Comparison of ENCODE assay signal across 1 cellular context in the genomic region with DNA sequence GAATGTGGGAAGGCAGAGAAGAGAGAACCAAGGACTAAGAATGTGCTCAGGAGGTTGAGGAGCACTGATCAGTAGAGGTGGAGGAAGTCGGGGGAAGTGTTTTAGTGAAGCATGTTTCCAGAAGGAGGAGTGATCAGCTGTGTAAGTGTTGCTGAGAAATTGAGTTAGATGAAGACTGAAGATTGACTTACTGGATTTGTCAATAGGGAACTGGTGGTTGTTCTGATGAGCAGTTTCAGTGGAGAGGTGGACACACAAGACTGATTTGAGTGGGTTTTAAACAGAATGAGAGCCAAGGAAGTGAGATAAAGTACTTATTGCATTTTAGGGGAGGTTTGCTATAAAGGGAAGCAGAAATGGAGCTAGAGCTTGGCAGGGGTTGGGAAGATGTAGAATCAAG.
TF ChIP-seq lines count a peak whose summit lies in the region.

No MANE protein-coding gene starts in this region.

TF ChIP-seq in GM12878, 131 proteins besides CTCF, POLR2A, EP300 and RAD21 (continued from another document):
- TF ChIP-seq, protein P1, sequence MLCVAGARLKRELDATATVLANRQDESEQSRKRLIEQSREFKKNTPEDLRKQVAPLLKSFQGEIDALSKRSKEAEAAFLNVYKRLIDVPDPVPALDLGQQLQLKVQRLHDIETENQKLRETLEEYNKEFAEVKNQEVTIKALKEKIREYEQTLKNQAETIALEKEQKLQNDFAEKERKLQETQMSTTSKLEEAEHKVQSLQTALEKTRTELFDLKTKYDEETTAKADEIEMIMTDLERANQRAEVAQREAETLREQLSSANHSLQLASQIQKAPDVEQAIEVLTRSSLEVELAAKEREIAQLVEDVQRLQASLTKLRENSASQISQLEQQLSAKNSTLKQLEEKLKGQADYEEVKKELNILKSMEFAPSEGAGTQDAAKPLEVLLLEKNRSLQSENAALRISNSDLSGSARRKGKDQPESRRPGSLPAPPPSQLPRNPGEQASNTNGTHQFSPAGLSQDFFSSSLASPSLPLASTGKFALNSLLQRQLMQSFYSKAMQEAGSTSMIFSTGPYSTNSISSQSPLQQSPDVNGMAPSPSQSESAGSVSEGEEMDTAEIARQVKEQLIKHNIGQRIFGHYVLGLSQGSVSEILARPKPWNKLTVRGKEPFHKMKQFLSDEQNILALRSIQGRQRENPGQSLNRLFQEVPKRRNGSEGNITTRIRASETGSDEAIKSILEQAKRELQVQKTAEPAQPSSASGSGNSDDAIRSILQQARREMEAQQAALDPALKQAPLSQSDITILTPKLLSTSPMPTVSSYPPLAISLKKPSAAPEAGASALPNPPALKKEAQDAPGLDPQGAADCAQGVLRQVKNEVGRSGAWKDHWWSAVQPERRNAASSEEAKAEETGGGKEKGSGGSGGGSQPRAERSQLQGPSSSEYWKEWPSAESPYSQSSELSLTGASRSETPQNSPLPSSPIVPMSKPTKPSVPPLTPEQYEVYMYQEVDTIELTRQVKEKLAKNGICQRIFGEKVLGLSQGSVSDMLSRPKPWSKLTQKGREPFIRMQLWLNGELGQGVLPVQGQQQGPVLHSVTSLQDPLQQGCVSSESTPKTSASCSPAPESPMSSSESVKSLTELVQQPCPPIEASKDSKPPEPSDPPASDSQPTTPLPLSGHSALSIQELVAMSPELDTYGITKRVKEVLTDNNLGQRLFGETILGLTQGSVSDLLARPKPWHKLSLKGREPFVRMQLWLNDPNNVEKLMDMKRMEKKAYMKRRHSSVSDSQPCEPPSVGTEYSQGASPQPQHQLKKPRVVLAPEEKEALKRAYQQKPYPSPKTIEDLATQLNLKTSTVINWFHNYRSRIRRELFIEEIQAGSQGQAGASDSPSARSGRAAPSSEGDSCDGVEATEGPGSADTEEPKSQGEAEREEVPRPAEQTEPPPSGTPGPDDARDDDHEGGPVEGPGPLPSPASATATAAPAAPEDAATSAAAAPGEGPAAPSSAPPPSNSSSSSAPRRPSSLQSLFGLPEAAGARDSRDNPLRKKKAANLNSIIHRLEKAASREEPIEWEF (IDR thresholded peaks at IDR 0.05; ENCODE audit: insufficient replicate concordance, low read depth, low read length): no peak
- TF ChIP-seq SPI1 (IDR thresholded peaks at IDR 0.05; ENCODE audit: borderline replicate concordance, insufficient read depth, low read depth, low read length): peak; percentile 83
- TF ChIP-seq TBL1XR1 (IDR thresholded peaks at IDR 0.05; ENCODE audit: low read depth, low read length): no peak
- no peak for TF ChIP-seq RBBP5 (conservative IDR thresholded peaks at IDR 0.05)
- TF ChIP-seq CHD1 (IDR thresholded peaks at IDR 0.05; ENCODE audit: low read depth, low read length): no peak
- no peak for TF ChIP-seq FOS (IDR thresholded peaks at IDR 0.05; ENCODE audit: borderline replicate concordance, extremely low read depth, insufficient read length)
- TF ChIP-seq EZH2 (IDR thresholded peaks at IDR 0.05; ENCODE audit: borderline replicate concordance, control insufficient read depth, low read depth, low read length): no peak
- no peak; the same call in 1 of the 2 replicates for TF ChIP-seq SMARCA5 (IDR thresholded peaks at IDR 0.05)
- TF ChIP-seq, protein P2, sequence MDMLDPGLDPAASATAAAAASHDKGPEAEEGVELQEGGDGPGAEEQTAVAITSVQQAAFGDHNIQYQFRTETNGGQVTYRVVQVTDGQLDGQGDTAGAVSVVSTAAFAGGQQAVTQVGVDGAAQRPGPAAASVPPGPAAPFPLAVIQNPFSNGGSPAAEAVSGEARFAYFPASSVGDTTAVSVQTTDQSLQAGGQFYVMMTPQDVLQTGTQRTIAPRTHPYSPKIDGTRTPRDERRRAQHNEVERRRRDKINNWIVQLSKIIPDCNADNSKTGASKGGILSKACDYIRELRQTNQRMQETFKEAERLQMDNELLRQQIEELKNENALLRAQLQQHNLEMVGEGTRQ (IDR thresholded peaks at IDR 0.05; ENCODE audit: borderline replicate concordance, low read depth, low read length): no peak
